In the genomic region with DNA sequence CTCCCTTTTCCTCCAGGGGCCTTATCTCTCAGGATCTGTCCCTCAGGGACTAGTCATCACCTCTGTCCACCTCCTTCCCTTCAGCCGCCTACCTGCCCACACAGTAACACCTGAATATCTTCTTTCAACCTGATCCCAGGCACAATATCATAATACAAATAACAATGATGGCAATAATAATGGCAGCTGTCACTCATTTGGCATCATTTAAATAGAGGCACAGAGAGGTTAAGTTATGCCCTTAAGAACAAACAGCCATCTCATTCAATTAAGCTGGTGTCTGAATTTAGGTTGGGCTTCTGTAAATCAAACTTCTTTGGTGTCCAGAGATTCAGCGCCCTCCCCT, we compare ENCODE assay signal across 1 cellular context.
A peak's percentile ranks its signal among the peaks of the same experiment; 100 is the strongest.
TF ChIP-seq lines count a peak whose summit lies in the region.

No MANE protein-coding gene starts in this region.

TF ChIP-seq in H1, 55 proteins besides CTCF, POLR2A, EP300 and RAD21:
- TF ChIP-seq KDM1A (IDR thresholded peaks at IDR 0.05; ENCODE audit: borderline replicate concordance, low read length) (peak; percentile 77; the same call in 1 of the 2 replicates), YY1 (IDR thresholded peaks at IDR 0.05; ENCODE audit: low read depth, low read length) (no peak), BRCA1 (IDR thresholded peaks at IDR 0.05; ENCODE audit: low read depth, low read length) (no peak), POU5F1 (IDR thresholded peaks at IDR 0.05; ENCODE audit: low read depth, low read length) (no peak)
- TF ChIP-seq, protein P1, sequence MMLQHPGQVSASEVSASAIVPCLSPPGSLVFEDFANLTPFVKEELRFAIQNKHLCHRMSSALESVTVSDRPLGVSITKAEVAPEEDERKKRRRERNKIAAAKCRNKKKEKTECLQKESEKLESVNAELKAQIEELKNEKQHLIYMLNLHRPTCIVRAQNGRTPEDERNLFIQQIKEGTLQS (IDR thresholded peaks at IDR 0.05; ENCODE audit: insufficient read depth, low read depth, low read length), result no peak
